Comparison of ENCODE assay signal across 17 cellular contexts in genomic region chr5:116402235-116402634, GRCh38.
DNase-seq lines count a peak whose midpoint lies in the region.
"Had no signal": no experiment of that assay in that cellular context is flagged by ENCODE, and none has a peak within 500 bp of the region (broad histone marks: within the 10 kb centered on the region; RNA-seq: fewer than 3 reads in every experiment).

No MANE protein-coding gene starts in this region.

- peaks cover 5% of the 10 kb centered on the region for H3K36me3 Mint-ChIP-seq in activated CD4-positive, alpha-beta memory T cell treated with anti-CD3 and anti-CD28 coated beads for 36 hours

- no peak overlapping the region for H3K4me3 Mint-ChIP-seq in activated CD4-positive, alpha-beta memory T cell treated with anti-CD3 and anti-CD28 coated beads for 36 hours
- H3K4me3 Mint-ChIP-seq: CD4-positive, CD25-positive, alpha-beta regulatory T cell; CD8-positive, alpha-beta memory T cell; H9; IgD-negative memory B cell had no signal

- no peaks in the 10 kb centered on the region for H3K27me3 Mint-ChIP-seq in activated CD4-positive, alpha-beta memory T cell treated with anti-CD3 and anti-CD28 coated beads for 36 hours
- H3K27me3 Mint-ChIP-seq: CD4-positive, CD25-positive, alpha-beta regulatory T cell; CD8-positive, alpha-beta memory T cell; IgD-negative memory B cell had no signal

- peak overlapping the region; percentile 67 for H3K27ac ChIP-seq in angular gyrus (ENCODE audit: low read depth, low read length)
- H3K27ac ChIP-seq in layer of hippocampus (ENCODE audit: low read depth, low read length): peak overlapping the region; percentile 19
- peak overlapping the region; percentile 42 for H3K27ac ChIP-seq in substantia nigra (ENCODE audit: low read depth, low read length, poor library complexity, severe bottlenecking)

- intact Hi-C loops in activated CD4-positive, alpha-beta memory T cell treated with anti-CD3 and anti-CD28 coated beads for 36 hours (cut with micrococcal nuclease): no loop called here

- H3K4me1 Mint-ChIP-seq in activated CD4-positive, alpha-beta memory T cell treated with anti-CD3 and anti-CD28 coated beads for 36 hours (ENCODE audit: low read depth): no peaks in the 10 kb centered on the region
- H3K4me1 Mint-ChIP-seq: CD4-positive, CD25-positive, alpha-beta regulatory T cell; CD8-positive, alpha-beta memory T cell; IgD-negative memory B cell had no signal

- DNase-seq in NCI-H146 treated with DMSO at 0.1 percent for 48 hours (lab: John Stamatoyannopoulos, UW; ENCODE audit: unreplicated experiment) (peak; percentile 45), substantia nigra (lab: John Stamatoyannopoulos, UW) (peak in 3 of 49 donors; percentile 14 to 30 (median 16)), DMS79 (lab: John Stamatoyannopoulos, UW) (no peak), NCI-H1436 treated with DMSO at 0.1 percent for 48 hours (lab: John Stamatoyannopoulos, UW) (no peak), NCI-H510A treated with DMSO at 0.1 percent for 48 hours (lab: John Stamatoyannopoulos, UW) (no peak)
- DNase-seq in activated CD4-positive, alpha-beta memory T cell treated with anti-CD3 and anti-CD28 coated beads for 36 hours: no peak
- DNase-seq: ACHN; BE2C; CD4-positive, CD25-positive, alpha-beta regulatory T cell; CD8-positive, alpha-beta memory T cell; COR-L47; DMS 273 treated with DMSO at 0.1 percent for 48 hours; DMS53; H9 had no signal

- H3K27me3 ChIP-seq in layer of hippocampus (ENCODE audit: control insufficient read depth, insufficient read depth, low read length): no peaks in the 10 kb centered on the region
- H3K27me3 ChIP-seq: BE2C had no signal

- CTCF ChIA-PET in activated CD4-positive, alpha-beta memory T cell treated with anti-CD3 and anti-CD28 coated beads for 36 hours (lab: Charles Lee): no interaction called here

- no peak overlapping the region for H3K27ac Mint-ChIP-seq in activated CD4-positive, alpha-beta memory T cell treated with anti-CD3 and anti-CD28 coated beads for 36 hours
- H3K27ac Mint-ChIP-seq: CD8-positive, alpha-beta memory T cell; H9; IgD-negative memory B cell had no signal

- POLR2A ChIA-PET in activated CD4-positive, alpha-beta memory T cell treated with anti-CD3 and anti-CD28 coated beads for 36 hours (lab: Charles Lee): no interaction called here

- no peaks in the 10 kb centered on the region for H3K9me3 Mint-ChIP-seq in activated CD4-positive, alpha-beta memory T cell treated with anti-CD3 and anti-CD28 coated beads for 36 hours
- H3K9me3 Mint-ChIP-seq: CD8-positive, alpha-beta memory T cell; H9; IgD-negative memory B cell had no signal
